Comparison of ENCODE assay signal across 1 cellular context in the genomic region with DNA sequence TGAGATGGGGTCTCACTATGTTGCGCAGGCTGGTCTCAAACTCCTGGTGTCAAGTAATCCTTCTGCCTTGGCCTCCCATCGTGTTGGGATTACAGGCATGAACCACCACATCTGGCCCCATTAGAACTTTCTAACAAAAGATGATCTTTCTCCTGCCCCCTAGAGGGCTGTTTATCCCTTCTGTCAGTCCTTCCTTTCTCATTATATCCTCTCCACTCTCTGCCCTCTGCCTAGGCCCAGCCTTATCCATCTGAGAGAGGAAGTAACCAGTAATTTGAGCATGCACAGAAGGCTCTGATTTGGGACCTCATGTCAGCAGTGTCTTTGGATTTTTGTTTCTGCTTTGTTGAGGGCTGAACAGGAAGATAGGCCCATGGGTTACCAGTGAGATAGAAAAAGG.
TF ChIP-seq lines count a peak whose summit lies in the region.

No MANE protein-coding gene starts in this region.

TF ChIP-seq in H1, 55 proteins besides CTCF, POLR2A, EP300 and RAD21:
- TF ChIP-seq TCF12 (IDR thresholded peaks at IDR 0.05; ENCODE audit: low read depth, low read length) (no peak), SP4 (IDR thresholded peaks at IDR 0.05; ENCODE audit: low read length) (no peak), TAF1 (IDR thresholded peaks at IDR 0.05; ENCODE audit: low read depth, low read length) (no peak), HDAC6 (IDR thresholded peaks at IDR 0.05; ENCODE audit: low read depth, low read length) (no peak), FOSL1 (IDR thresholded peaks at IDR 0.05; ENCODE audit: insufficient read depth, low read depth, low read length) (no peak), SRF (IDR thresholded peaks at IDR 0.05; ENCODE audit: low read depth, low read length) (no peak)
